Comparison of ENCODE assay signal across 11 cellular contexts in the genomic region with DNA sequence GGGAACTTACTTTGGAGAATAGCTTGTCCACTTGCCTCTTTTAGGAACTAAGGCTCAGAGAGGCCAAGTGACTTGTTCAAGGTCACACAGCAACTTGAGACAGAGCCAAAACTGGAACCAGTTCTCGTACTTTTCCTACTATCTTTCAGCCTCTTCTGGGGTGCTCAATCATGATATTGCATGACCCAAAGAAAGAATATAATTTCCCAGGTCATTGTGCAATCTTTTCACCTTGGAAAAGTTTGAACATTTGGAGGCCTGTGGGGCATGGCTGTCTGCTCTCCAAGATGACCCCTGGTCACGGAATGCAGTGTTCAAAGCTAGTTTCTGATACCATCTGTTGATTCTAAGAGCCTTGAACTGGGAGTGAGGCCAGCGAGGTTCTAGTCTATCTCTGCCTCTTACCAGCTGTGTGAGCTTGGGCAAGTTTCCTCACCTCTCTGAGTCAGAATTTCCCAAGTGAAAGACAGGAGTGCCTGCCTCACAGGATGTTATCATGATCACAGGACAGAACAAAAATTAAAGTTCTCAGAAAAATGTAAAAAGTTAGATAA.
DNase-seq lines count a peak whose midpoint lies in the region; ATAC-seq and TF ChIP-seq lines count a peak whose summit lies in the region.
"Had no signal": no experiment of that assay in that cellular context is flagged by ENCODE, and none has a peak within 500 bp of the region (broad histone marks: within the 10 kb centered on the region; RNA-seq: fewer than 3 reads in every experiment).

No MANE protein-coding gene starts in this region.

- H3K27ac Mint-ChIP-seq in activated T-cell treated with anti-CD3 and anti-CD28 coated beads, Interleukin-2, amount 50 U/mL, for 24 hours: peak overlapping the region; percentile 31
- H3K27ac Mint-ChIP-seq: activated CD8-positive, alpha-beta memory T cell treated with anti-CD3 and anti-CD28 coated beads, Interleukin-2, amount 10 ng/mL, durations not matched to agents 7 days and 5 days; natural killer cell had no signal

- H3K4me3 Mint-ChIP-seq in activated T-cell treated with anti-CD3 and anti-CD28 coated beads, Interleukin-2, amount 50 U/mL, for 24 hours: no peak overlapping the region
- no peak overlapping the region for H3K4me3 Mint-ChIP-seq in activated T-cell treated with anti-CD3 and anti-CD28 coated beads, Interleukin-2, amount 50 U/mL, for 4 hours
- H3K4me3 Mint-ChIP-seq: activated CD8-positive, alpha-beta memory T cell treated with anti-CD3 and anti-CD28 coated beads, Interleukin-2, amount 10 ng/mL, durations not matched to agents 7 days and 5 days; natural killer cell had no signal

- H3K9me3 Mint-ChIP-seq in activated T-cell treated with anti-CD3 and anti-CD28 coated beads, Interleukin-2, amount 50 U/mL, for 24 hours: no peaks in the 10 kb centered on the region
- no peaks in the 10 kb centered on the region for H3K9me3 Mint-ChIP-seq in activated T-cell treated with anti-CD3 and anti-CD28 coated beads, Interleukin-2, amount 50 U/mL, for 4 hours
- H3K9me3 Mint-ChIP-seq: natural killer cell had no signal

- no peak for ATAC-seq in activated T-cell treated with anti-CD3 and anti-CD28 coated beads, Interleukin-2, amount 50 U/mL, for 4 hours
- peak; percentile 63 for ATAC-seq in foreskin keratinocyte
- no peak for ATAC-seq in GM19463 (IDR thresholded peaks at IDR 0.05; ENCODE audit: unreplicated experiment)
- no peak for ATAC-seq in left colon
- ATAC-seq: activated CD8-positive, alpha-beta memory T cell treated with anti-CD3 and anti-CD28 coated beads, Interleukin-2, amount 10 ng/mL, durations not matched to agents 7 days and 5 days; natural killer cell had no signal

- H3K27ac ChIP-seq in foreskin keratinocyte (peak overlapping the region; percentile 6), temporal lobe (ENCODE audit: low read depth, low read length) (peak overlapping the region; percentile 57)

- H3K27me3 Mint-ChIP-seq in activated T-cell treated with anti-CD3 and anti-CD28 coated beads, Interleukin-2, amount 50 U/mL, for 24 hours: peaks cover 47% of the 10 kb centered on the region
- peaks cover 29% of the 10 kb centered on the region for H3K27me3 Mint-ChIP-seq in activated T-cell treated with anti-CD3 and anti-CD28 coated beads, Interleukin-2, amount 50 U/mL, for 4 hours (ENCODE audit: low read depth)

- no peak for DNase-seq in activated T-cell treated with anti-CD3 and anti-CD28 coated beads, Interleukin-2, amount 50 U/mL, for 24 hours
- no peak for DNase-seq in activated T-cell treated with anti-CD3 and anti-CD28 coated beads, Interleukin-2, amount 50 U/mL, for 4 hours
- DNase-seq in amniotic epithelial cell (ENCODE audit: low read depth) (peak; percentile 91), foreskin keratinocyte (peak in 1 of 2 donors; percentile 68), left colon (no peak), C1 segment of cervical spinal cord (lab: John Stamatoyannopoulos, UW) (no peak)
- DNase-seq: activated CD8-positive, alpha-beta memory T cell treated with anti-CD3 and anti-CD28 coated beads, Interleukin-2, amount 10 ng/mL, durations not matched to agents 7 days and 5 days; natural killer cell; stimulated activated CD4-positive, alpha-beta T cell treated with anti-CD3 and anti-CD28 coated beads, Interleukin-2, amount 100 ng/mL, for 48 hours had no signal

- no peaks in the 10 kb centered on the region for H3K27me3 ChIP-seq in foreskin keratinocyte

- peaks cover 14% of the 10 kb centered on the region for H3K4me1 ChIP-seq in foreskin keratinocyte

- peaks cover 47% of the 10 kb centered on the region for H3K4me1 Mint-ChIP-seq in activated T-cell treated with anti-CD3 and anti-CD28 coated beads, Interleukin-2, amount 50 U/mL, for 24 hours (ENCODE audit: low read depth)
- H3K4me1 Mint-ChIP-seq in activated T-cell treated with anti-CD3 and anti-CD28 coated beads, Interleukin-2, amount 50 U/mL, for 4 hours (ENCODE audit: low read depth): peaks cover 13% of the 10 kb centered on the region
- H3K4me1 Mint-ChIP-seq: natural killer cell had no signal

- intact Hi-C loops in left colon (cut with DNase I, micrococcal nuclease): no loop called here

- no peak for TF ChIP-seq CTCF in foreskin keratinocyte (conservative IDR thresholded peaks at IDR 0.05)

- H3K36me3 Mint-ChIP-seq in activated T-cell treated with anti-CD3 and anti-CD28 coated beads, Interleukin-2, amount 50 U/mL, for 24 hours (ENCODE audit: low read depth): no peaks in the 10 kb centered on the region
- H3K36me3 Mint-ChIP-seq in activated T-cell treated with anti-CD3 and anti-CD28 coated beads, Interleukin-2, amount 50 U/mL, for 4 hours (ENCODE audit: insufficient read depth): no peaks in the 10 kb centered on the region
- H3K36me3 Mint-ChIP-seq: natural killer cell had no signal
